Comparison of ENCODE assay signal across 16 cellular contexts in the genomic region with DNA sequence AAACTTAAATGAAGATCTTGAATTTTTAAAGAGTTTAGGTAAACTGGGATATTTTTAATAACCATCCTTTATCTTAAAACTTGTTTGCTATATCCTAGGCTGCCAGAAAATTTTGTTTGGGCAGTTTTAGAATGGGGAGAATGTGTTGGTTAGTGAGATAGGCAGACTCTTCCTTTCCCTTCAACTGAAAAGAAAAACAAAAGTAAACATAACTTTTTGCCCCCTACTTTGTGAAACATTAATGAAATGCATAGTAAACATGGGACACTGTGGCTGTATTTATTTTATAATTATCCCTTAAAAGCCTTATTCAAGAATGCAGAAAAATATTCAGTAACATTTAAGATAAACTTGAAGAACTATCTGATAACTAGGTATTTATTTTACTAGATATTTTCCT. TPM values are rescaled to one million over a fixed set of nuclear protein-coding genes. Genes with fewer than 3 reads are reported as not detected.
DNase-seq lines count a peak whose midpoint lies in the region; ATAC-seq and TF ChIP-seq lines count a peak whose summit lies in the region.
"Had no signal": no experiment of that assay in that cellular context is flagged by ENCODE, and none has a peak within 500 bp of the region (broad histone marks: within the 10 kb centered on the region; RNA-seq: fewer than 3 reads in every experiment).

No MANE protein-coding gene starts in this region.

- peaks cover 0 to 61% (median 37%) of the 10 kb centered on the region in 4 donors for H3K36me3 ChIP-seq in right lobe of liver

- H3K4me3 Mint-ChIP-seq in activated T-cell treated with anti-CD3 and anti-CD28 coated beads, Interleukin-2, amount 50 U/mL, for 24 hours = no peak overlapping the region
- H3K4me3 Mint-ChIP-seq in activated T-helper 17 cell treated with anti-CD3 and anti-CD28 coated beads, Interleukin-2, amount 50 U/mL, for 72 hours = no peak overlapping the region
- no peak overlapping the region for H3K4me3 Mint-ChIP-seq in stimulated activated effector memory CD8-positive, alpha-beta T cell treated with anti-CD3 and anti-CD28 coated beads, Interleukin-12 subunit alpha, Interleukin-12 subunit beta, amount 100 ng/mL, for 72 hours
- H3K4me3 Mint-ChIP-seq: CD14-positive monocyte had no signal

- peaks cover 0 to 48% (median 15%) of the 10 kb centered on the region in 4 donors for H3K4me1 ChIP-seq in right lobe of liver

- H3K36me3 Mint-ChIP-seq in activated T-cell treated with anti-CD3 and anti-CD28 coated beads, Interleukin-2, amount 50 U/mL, for 24 hours (ENCODE audit: low read depth) = peaks cover 92% of the 10 kb centered on the region
- peaks cover 99% of the 10 kb centered on the region for H3K36me3 Mint-ChIP-seq in activated T-helper 17 cell treated with anti-CD3 and anti-CD28 coated beads, Interleukin-2, amount 50 U/mL, for 72 hours (ENCODE audit: low read depth)
- H3K36me3 Mint-ChIP-seq in stimulated activated effector memory CD8-positive, alpha-beta T cell treated with anti-CD3 and anti-CD28 coated beads, Interleukin-12 subunit alpha, Interleukin-12 subunit beta, amount 100 ng/mL, for 72 hours = peaks cover 100% of the 10 kb centered on the region

- TF ChIP-seq CTCF in right lobe of liver (IDR thresholded peaks at IDR 0.05) = no peak

- H3K9me3 Mint-ChIP-seq in activated T-cell treated with anti-CD3 and anti-CD28 coated beads, Interleukin-2, amount 50 U/mL, for 24 hours = no peaks in the 10 kb centered on the region
- H3K9me3 Mint-ChIP-seq in activated T-helper 17 cell treated with anti-CD3 and anti-CD28 coated beads, Interleukin-2, amount 50 U/mL, for 72 hours = no peaks in the 10 kb centered on the region
- H3K9me3 Mint-ChIP-seq in stimulated activated effector memory CD8-positive, alpha-beta T cell treated with anti-CD3 and anti-CD28 coated beads, Interleukin-12 subunit alpha, Interleukin-12 subunit beta, amount 100 ng/mL, for 72 hours = no peaks in the 10 kb centered on the region
- H3K9me3 Mint-ChIP-seq: CD14-positive monocyte had no signal

- H3K27me3 ChIP-seq in right lobe of liver = no peaks in the 10 kb centered on the region

- H3K27me3 Mint-ChIP-seq in activated T-cell treated with anti-CD3 and anti-CD28 coated beads, Interleukin-2, amount 50 U/mL, for 24 hours = no peaks in the 10 kb centered on the region
- no peaks in the 10 kb centered on the region for H3K27me3 Mint-ChIP-seq in activated T-helper 17 cell treated with anti-CD3 and anti-CD28 coated beads, Interleukin-2, amount 50 U/mL, for 72 hours

- no peak for ATAC-seq in activated T-helper 17 cell treated with anti-CD3 and anti-CD28 coated beads, Interleukin-2, amount 50 U/mL, for 72 hours (replicated peaks)
- peak; percentile 44 to 70 (median 64) for ATAC-seq in right lobe of liver
- ATAC-seq in stimulated activated effector memory CD8-positive, alpha-beta T cell treated with anti-CD3 and anti-CD28 coated beads, Interleukin-12 subunit alpha, Interleukin-12 subunit beta, amount 100 ng/mL, for 72 hours = no peak
- no peak for ATAC-seq in HG03095 (IDR thresholded peaks at IDR 0.05; ENCODE audit: unreplicated experiment)
- ATAC-seq in GM19324 (IDR thresholded peaks at IDR 0.05; ENCODE audit: low FRiP score, unreplicated experiment) = no peak

- peak overlapping the region in 1 of 3 donors; percentile 26 for H3K27ac ChIP-seq in right lobe of liver
- H3K27ac ChIP-seq: 22Rv1 had no signal

- intact Hi-C loops in right lobe of liver (cut with DNase I) = no loop called here

- H3K27ac Mint-ChIP-seq in activated T-cell treated with anti-CD3 and anti-CD28 coated beads, Interleukin-2, amount 50 U/mL, for 24 hours = peak overlapping the region; percentile 16
- H3K27ac Mint-ChIP-seq in activated T-helper 17 cell treated with anti-CD3 and anti-CD28 coated beads, Interleukin-2, amount 50 U/mL, for 72 hours = peak overlapping the region; percentile 2
- H3K27ac Mint-ChIP-seq in stimulated activated effector memory CD8-positive, alpha-beta T cell treated with anti-CD3 and anti-CD28 coated beads, Interleukin-12 subunit alpha, Interleukin-12 subunit beta, amount 100 ng/mL, for 72 hours = peak overlapping the region; percentile 37

- H3K4me1 Mint-ChIP-seq in activated T-cell treated with anti-CD3 and anti-CD28 coated beads, Interleukin-2, amount 50 U/mL, for 24 hours (ENCODE audit: low read depth) = peaks cover 12% of the 10 kb centered on the region
- peaks cover under 1% of the 10 kb centered on the region for H3K4me1 Mint-ChIP-seq in activated T-helper 17 cell treated with anti-CD3 and anti-CD28 coated beads, Interleukin-2, amount 50 U/mL, for 72 hours
- H3K4me1 Mint-ChIP-seq in stimulated activated effector memory CD8-positive, alpha-beta T cell treated with anti-CD3 and anti-CD28 coated beads, Interleukin-12 subunit alpha, Interleukin-12 subunit beta, amount 100 ng/mL, for 72 hours = peaks cover 13% of the 10 kb centered on the region
- H3K4me1 Mint-ChIP-seq: CD14-positive monocyte had no signal

- no peak for TF ChIP-seq POLR2A in right lobe of liver (IDR thresholded peaks at IDR 0.05)

- DNase-seq in activated T-cell treated with anti-CD3 and anti-CD28 coated beads, Interleukin-2, amount 50 U/mL, for 24 hours = no peak
- DNase-seq in activated T-cell treated with anti-CD3 and anti-CD28 coated beads, Interleukin-2, amount 50 U/mL, for 48 hours = no peak
- DNase-seq in right lobe of liver (no peak), NCI-H1930 (lab: John Stamatoyannopoulos, UW) (no peak)
- DNase-seq in stimulated activated effector memory CD8-positive, alpha-beta T cell treated with anti-CD3 and anti-CD28 coated beads, Interleukin-12 subunit alpha, Interleukin-12 subunit beta, amount 100 ng/mL, for 72 hours (ENCODE audit: low spot score in 2 of 2) = no peak
- DNase-seq: DMS 273 treated with DMSO at 0.1 percent for 48 hours, DND-41, KBM-7, NCI-H1105, NCI-H2081 treated with DMSO at 0.1 percent for 48 hours, Right ventricle myocardium superior had no signal

- H3K9me3 ChIP-seq in right lobe of liver = no peaks in the 10 kb centered on the region

- no peak overlapping the region for H3K4me3 ChIP-seq in right lobe of liver

RNA-seq across cellular contexts. Expression of gene SETD5, which starts 31.0 kb away (rescaled TPM):
- total RNA-seq in activated T-helper 17 cell treated with anti-CD3 and anti-CD28 coated beads, Interleukin-2, amount 50 U/mL, for 72 hours = 100 to 1,000 TPM; 107 to 148 TPM
- 10 to 100 TPM; 38.7 to 71.4 (median 52.3) TPM for total RNA-seq in right lobe of liver

Comparison
In these comparisons a context has a peak if more than half of its experiments do, and no peak if none do; other contexts are left out.
1. ATAC-seq: peak in right lobe of liver (4 of 4); none in activated T-helper 17 cell treated with anti-CD3 and anti-CD28 coated beads, Interleukin-2, amount 50 U/mL, for 72 hours (single experiment), stimulated activated effector memory CD8-positive, alpha-beta T cell treated with anti-CD3 and anti-CD28 coated beads, Interleukin-12 subunit alpha, Interleukin-12 subunit beta, amount 100 ng/mL, for 72 hours (single experiment), HG03095 (single experiment) and GM19324 (single experiment).
2. Peak in every context shown above with its lines, with median percentiles within 50 percentile points of each other: H3K27ac Mint-ChIP-seq.